ENCODE assay signal across 26 cellular contexts in the genomic region with DNA sequence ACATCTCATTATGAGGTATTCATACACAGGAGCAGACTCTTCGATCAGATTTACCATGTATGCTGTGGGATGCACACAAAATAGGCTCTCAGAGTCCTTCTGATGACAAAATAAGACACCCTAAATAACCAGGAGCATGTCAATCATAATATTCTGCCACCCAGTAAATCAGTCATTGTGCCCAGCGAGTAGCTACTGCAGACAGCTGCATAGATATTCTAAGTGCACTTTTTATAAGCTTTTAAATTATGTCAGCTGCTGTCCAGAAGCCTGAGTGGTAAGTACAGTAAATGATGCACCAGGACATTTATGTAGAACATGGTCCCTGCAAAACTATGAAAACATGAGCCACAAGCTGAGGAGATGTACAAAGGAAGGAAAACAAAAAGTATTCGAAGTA.
"Had no signal": no experiment of that assay in that cellular context is flagged by ENCODE, and none has a peak within 500 bp of the region (broad histone marks: within the 10 kb centered on the region; RNA-seq: fewer than 3 reads in every experiment).

No MANE protein-coding gene starts in this region.

- H3K4me1 ChIP-seq: esophagus squamous epithelium, pancreas, sigmoid colon, spleen, testis, tibial artery had no signal

- H3K9me3 ChIP-seq: esophagus squamous epithelium, heart right ventricle, neutrophil, pancreas, sigmoid colon, testis, tibial artery had no signal

- H3K4me3 ChIP-seq: esophagus squamous epithelium, heart right ventricle, pancreas, sigmoid colon, skin epidermis, spleen, testis, tibial artery had no signal

- H3K36me3 ChIP-seq: esophagus squamous epithelium, neutrophil, pancreas, sigmoid colon, spleen, tibial artery had no signal

- H3K27ac ChIP-seq: esophagus squamous epithelium, heart right ventricle, neutrophil, pancreas, sigmoid colon, skin epidermis, spleen, testis, tibial artery had no signal

- H3K27me3 ChIP-seq: esophagus squamous epithelium, heart right ventricle, neutrophil, pancreas, sigmoid colon, spleen, testis, tibial artery had no signal

- DNase-seq: cerebellar nuclear complex; cortex of kidney; effector memory CD8-positive, alpha-beta T cell; erythroblast; esophagus squamous epithelium; foreskin melanocyte; glutamatergic neuron; heart right ventricle; hippocampal formation; immature natural killer cell; islet precursor cell; kidney glomerular epithelial cell; mesendoderm; midbrain; natural killer cell; pancreas; sigmoid colon; spleen; stimulated activated CD4-positive, alpha-beta T cell treated with anti-CD3 and anti-CD28 coated beads, Interleukin-4, amount 100 ng/mL, for 4 hours; stimulated activated naive CD8-positive, alpha-beta T cell treated with anti-CD3 and anti-CD28 coated beads, Interleukin-15, Interleukin-2, amounts not matched to agents 100 U/mL and 50 U/mL, for 24 hours; substantia nigra; testis; tibial artery had no signal

- ATAC-seq: effector memory CD8-positive, alpha-beta T cell; natural killer cell; pancreas; stimulated activated memory B cell treated with anti-CD40 and anti-IgM and Interleukin-4, amounts not matched to agents 10 μg/mL and 1 μg/mL and 100 μg/mL, for 72 hours; stimulated activated naive CD8-positive, alpha-beta T cell treated with anti-CD3 and anti-CD28 coated beads, Interleukin-15, Interleukin-2, amounts not matched to agents 100 U/mL and 50 U/mL, for 24 hours had no signal
